29 cellular contexts compared by ENCODE assay signal in the genomic region with DNA sequence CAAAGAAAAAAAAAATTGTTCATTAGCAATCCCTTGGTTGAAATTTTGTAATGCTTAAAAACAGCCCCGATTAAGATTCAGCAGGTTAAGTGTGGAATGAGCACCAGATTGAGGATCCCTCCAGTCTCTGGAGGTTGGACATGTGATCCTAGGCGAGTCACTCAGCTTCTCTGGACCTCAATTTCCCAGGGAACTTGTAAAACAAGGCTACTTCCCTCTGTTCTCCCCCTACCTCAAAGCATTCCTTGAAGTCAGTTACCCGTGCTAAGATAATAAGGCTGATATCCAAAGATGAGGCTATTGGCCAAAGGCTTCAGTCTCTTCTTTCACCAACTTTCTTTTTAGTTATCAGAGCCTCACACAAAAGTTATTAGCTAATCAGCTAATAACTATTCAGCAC. TPM values are rescaled to one million over a fixed set of nuclear protein-coding genes. Genes with fewer than 3 reads are reported as not detected.
DNase-seq lines count a peak whose midpoint lies in the region; ATAC-seq and TF ChIP-seq lines count a peak whose summit lies in the region.
"Had no signal": no experiment of that assay in that cellular context is flagged by ENCODE, and none has a peak within 500 bp of the region (broad histone marks: within the 10 kb centered on the region; RNA-seq: fewer than 3 reads in every experiment).

No MANE protein-coding gene starts in this region.

- H3K27me3 Mint-ChIP-seq in Caco-2 (ENCODE audit: insufficient read depth, unreplicated experiment) (no peaks in the 10 kb centered on the region), glutamatergic neuron (ENCODE audit: unreplicated experiment) (no peaks in the 10 kb centered on the region), neural crest cell (ENCODE audit: low read depth) (no peaks in the 10 kb centered on the region)
- H3K27me3 Mint-ChIP-seq: CD4-positive, alpha-beta memory T cell had no signal

- CTCF ChIA-PET in Caco-2 (lab: Charles Lee), result interaction anchor here (0.6 to 1.5 kb wide), 4 partner anchors 9 to 103 kb away, joined by 3 to 6 read pairs (median 4); no protein-coding TSS in a partner anchor

- POLR2A ChIA-PET in Caco-2 (lab: Charles Lee), result no interaction called here

- no peak for TF ChIP-seq POLR2A in erythroblast (IDR thresholded peaks at IDR 0.05; ENCODE audit: low read length)

- no peaks in the 10 kb centered on the region for H3K9me3 Mint-ChIP-seq in Caco-2 (ENCODE audit: unreplicated experiment)
- H3K9me3 Mint-ChIP-seq in glutamatergic neuron (ENCODE audit: unreplicated experiment), result peaks cover 2% of the 10 kb centered on the region
- H3K9me3 Mint-ChIP-seq in neural crest cell, result peaks cover 2% of the 10 kb centered on the region

- DNase-seq in Caco-2, result peak; percentile 52
- peak; percentile 25 for DNase-seq in astrocyte of the hippocampus (ENCODE audit: low read depth, low spot score)
- no peak for DNase-seq in glutamatergic neuron
- no peak for DNase-seq in neural crest cell (ENCODE audit: low read depth, low spot score)
- DNase-seq in erythroblast (lab: John Stamatoyannopoulos, UW), result no peak
- DNase-seq in MM.1S, result no peak
- no peak for DNase-seq in NCI-H82 (lab: John Stamatoyannopoulos, UW)
- DNase-seq: activated CD4-positive, alpha-beta T cell treated with anti-CD3 and anti-CD28 coated beads for 4 hours; activated CD8-positive, alpha-beta T cell treated with anti-CD3 and anti-CD28 coated beads, Interleukin-2, amount 10 ng/mL, durations not matched to agents 7 days and 5 days; activated naive CD4-positive, alpha-beta T cell treated with anti-CD3 and anti-CD28 coated beads, Interleukin-2, amount 50 U/mL, for 16 hours; CD4-positive, alpha-beta memory T cell; heart left ventricle; left cardiac atrium; mammary epithelial cell; mucosa of descending colon; NCI-H1417 treated with DMSO at 0.1 percent for 48 hours; NCI-H2081 treated with DMSO at 0.1 percent for 48 hours; NCI-H748 treated with DMSO at 0.1 percent for 48 hours; stimulated activated CD4-positive, alpha-beta T cell treated with anti-CD3 and anti-CD28 coated beads, Interleukin-1b, Interleukin-23, amount 100 ng/mL, for 48 hours; stimulated activated naive CD8-positive, alpha-beta T cell treated with anti-CD3 and anti-CD28 coated beads, Interleukin-15, Interleukin-2, amounts not matched to agents 100 U/mL and 50 U/mL, for 24 hours; uterus had no signal

- TF ChIP-seq CTCF in Caco-2 (IDR thresholded peaks at IDR 0.05; ENCODE audit: insufficient read depth in 1 of 2, low read depth in 1 of 2, low read length in 1 of 2, severe bottlenecking in 1 of 2, unreplicated experiment in 1 of 2) (no peak), glutamatergic neuron (IDR thresholded peaks at IDR 0.05; ENCODE audit: partially characterized antibody, unreplicated experiment) (no peak), neural crest cell (conservative IDR thresholded peaks at IDR 0.05) (no peak), MM.1S (IDR thresholded peaks at IDR 0.05; ENCODE audit: low read length) (no peak)

- BruUV-seq in Caco-2 (replicated peaks; lab: Mats Ljungman, UMichigan), result no TSS peak

- H3K4me1 ChIP-seq in Caco-2, result peaks cover 25% of the 10 kb centered on the region
- H3K4me1 ChIP-seq in MM.1S (ENCODE audit: low read length), result peaks cover 34% of the 10 kb centered on the region
- H3K4me1 ChIP-seq: breast epithelium, HAP-1 had no signal

- H3K9me3 ChIP-seq in Caco-2, result 0 out of 2 replicates have a peak, but pooled peaks cover 3% of the 10 kb centered on the region
- H3K9me3 ChIP-seq in MM.1S (replicated peaks; ENCODE audit: insufficient read depth, low read length), result no peaks in the 10 kb centered on the region
- H3K9me3 ChIP-seq: breast epithelium, HAP-1, mucosa of descending colon, uterus had no signal

- H3K27ac Mint-ChIP-seq in Caco-2 (ENCODE audit: unreplicated experiment), result no peak overlapping the region
- H3K27ac Mint-ChIP-seq in glutamatergic neuron (ENCODE audit: unreplicated experiment), result no peak overlapping the region
- H3K27ac Mint-ChIP-seq in neural crest cell (ENCODE audit: unreplicated experiment), result no peak overlapping the region
- H3K27ac Mint-ChIP-seq: activated CD8-positive, alpha-beta T cell treated with anti-CD3 and anti-CD28 coated beads, Interleukin-2, amount 10 ng/mL, durations not matched to agents 7 days and 5 days; natural killer cell treated with Interleukin-12 subunit alpha and Interleukin-12 subunit beta and Interleukin-15 and Interleukin-18, amount 100 ng/mL, for 72 hours had no signal

- H4K20me1 ChIP-seq in MM.1S (ENCODE audit: insufficient read depth, low read length), result no peaks in the 10 kb centered on the region

- H3K27ac ChIP-seq in MM.1S (ENCODE audit: low read length), result no peak overlapping the region
- H3K27ac ChIP-seq: KMS-11, parathyroid adenoma, uterus, VCaP had no signal

- H3K79me2 ChIP-seq in MM.1S (ENCODE audit: low read length), result 0 out of 2 replicates have a peak, but pooled peaks cover 7% of the 10 kb centered on the region
- H3K79me2 ChIP-seq: parathyroid adenoma had no signal

- H3K4me2 ChIP-seq in MM.1S (ENCODE audit: low read depth, low read length), result no peak overlapping the region
- H3K4me2 ChIP-seq: KMS-11 had no signal

- no peaks in the 10 kb centered on the region for H3K9me2 ChIP-seq in MM.1S (replicated peaks; ENCODE audit: insufficient read depth, low read length)

- H3K27me3 ChIP-seq in Caco-2 (replicated peaks; ENCODE audit: control insufficient read depth, insufficient read depth, low read length) (no peaks in the 10 kb centered on the region), MM.1S (replicated peaks; ENCODE audit: insufficient read depth, low read length) (no peaks in the 10 kb centered on the region)
- H3K27me3 ChIP-seq: breast epithelium, heart left ventricle, uterus had no signal

- H3K4me3 Mint-ChIP-seq in Caco-2 (ENCODE audit: unreplicated experiment) (no peak overlapping the region), glutamatergic neuron (ENCODE audit: unreplicated experiment) (peak overlapping the region; percentile 1), neural crest cell (peak overlapping the region; percentile 21)
- H3K4me3 Mint-ChIP-seq: natural killer cell treated with Interleukin-12 subunit alpha and Interleukin-12 subunit beta and Interleukin-15 and Interleukin-18, amount 100 ng/mL, for 72 hours had no signal

- H3F3A ChIP-seq in MM.1S (ENCODE audit: insufficient read depth, low read length), result peaks cover 23% of the 10 kb centered on the region

- no peak overlapping the region for H3K9ac ChIP-seq in MM.1S (ENCODE audit: low read length)
- H3K9ac ChIP-seq: KMS-11, parathyroid adenoma had no signal

- H3K36me3 Mint-ChIP-seq in Caco-2 (ENCODE audit: insufficient read depth, unreplicated experiment), result no peaks in the 10 kb centered on the region
- peaks cover 5% of the 10 kb centered on the region for H3K36me3 Mint-ChIP-seq in glutamatergic neuron (ENCODE audit: unreplicated experiment)
- peaks cover 2% of the 10 kb centered on the region for H3K36me3 Mint-ChIP-seq in neural crest cell (ENCODE audit: low read depth)
- H3K36me3 Mint-ChIP-seq: natural killer cell treated with Interleukin-12 subunit alpha and Interleukin-12 subunit beta and Interleukin-15 and Interleukin-18, amount 100 ng/mL, for 72 hours had no signal

- H3K4me1 Mint-ChIP-seq in Caco-2 (ENCODE audit: low read depth, unreplicated experiment), result peaks cover 13% of the 10 kb centered on the region
- peaks cover 7% of the 10 kb centered on the region for H3K4me1 Mint-ChIP-seq in glutamatergic neuron (ENCODE audit: low read depth, unreplicated experiment)
- H3K4me1 Mint-ChIP-seq in neural crest cell, result no peaks in the 10 kb centered on the region

- intact Hi-C loops in Caco-2 (cut with micrococcal nuclease; ENCODE audit: unreplicated experiment), result no loop called here

- no peak overlapping the region for H2AFZ ChIP-seq in MM.1S (ENCODE audit: low read length)
- H2AFZ ChIP-seq: parathyroid adenoma had no signal

- H3K36me3 ChIP-seq in Caco-2 (ENCODE audit: control insufficient read depth, insufficient read depth, low read length) (no peaks in the 10 kb centered on the region), MM.1S (replicated peaks; ENCODE audit: insufficient read depth, low read length) (no peaks in the 10 kb centered on the region)
- H3K36me3 ChIP-seq: breast epithelium, HAP-1, heart left ventricle, uterus had no signal

- H3K4me3 ChIP-seq in Caco-2 (ENCODE audit: low read depth, low read length), result no peak overlapping the region
- no peak overlapping the region for H3K4me3 ChIP-seq in MM.1S (ENCODE audit: low read length)
- H3K4me3 ChIP-seq: breast epithelium, HAP-1, mucosa of descending colon, smooth muscle cell, uterus had no signal

- ATAC-seq in GM18867 (IDR thresholded peaks at IDR 0.05; ENCODE audit: unreplicated experiment), result no peak
- ATAC-seq: activated CD8-positive, alpha-beta T cell treated with anti-CD3 and anti-CD28 coated beads, Interleukin-2, amount 10 ng/mL, durations not matched to agents 7 days and 5 days; heart left ventricle; left cardiac atrium; mucosa of descending colon; natural killer cell treated with Interleukin-12 subunit alpha and Interleukin-12 subunit beta and Interleukin-15 and Interleukin-18, amount 100 ng/mL, for 72 hours; stimulated activated naive CD8-positive, alpha-beta T cell treated with anti-CD3 and anti-CD28 coated beads, Interleukin-15, Interleukin-2, amounts not matched to agents 100 U/mL and 50 U/mL, for 24 hours had no signal

RNA-seq across cellular contexts. Expression of a gene that starts 2.9 kb away (rescaled TPM):
- total RNA-seq in Caco-2 (2022) (3.5 TPM in 2 replicates), glutamatergic neuron (ENCODE audit: unreplicated experiment) (5.7 TPM), neural crest cell (9.4 and 11.8 TPM in 2 replicates)

RNA-seq across cellular contexts. Expression of a gene that starts 21.2 kb away (rescaled TPM):
- 41.9 and 42.5 TPM in 2 replicates for total RNA-seq in Caco-2 (2022)
- 65.2 TPM for total RNA-seq in glutamatergic neuron (ENCODE audit: unreplicated experiment)
- total RNA-seq in neural crest cell, result 99.0 and 102 TPM in 2 replicates

Comparison
In these comparisons a context has a peak if more than half of its experiments do, and no peak if none do; other contexts are left out.
1. DNase-seq: peak in Caco-2 (2 of 2) and astrocyte of the hippocampus (single experiment); none in glutamatergic neuron (single experiment), neural crest cell (single experiment), erythroblast (0 of 2), MM.1S (single experiment) and NCI-H82 (single experiment).